8 cellular contexts compared by ENCODE assay signal in the genomic region with DNA sequence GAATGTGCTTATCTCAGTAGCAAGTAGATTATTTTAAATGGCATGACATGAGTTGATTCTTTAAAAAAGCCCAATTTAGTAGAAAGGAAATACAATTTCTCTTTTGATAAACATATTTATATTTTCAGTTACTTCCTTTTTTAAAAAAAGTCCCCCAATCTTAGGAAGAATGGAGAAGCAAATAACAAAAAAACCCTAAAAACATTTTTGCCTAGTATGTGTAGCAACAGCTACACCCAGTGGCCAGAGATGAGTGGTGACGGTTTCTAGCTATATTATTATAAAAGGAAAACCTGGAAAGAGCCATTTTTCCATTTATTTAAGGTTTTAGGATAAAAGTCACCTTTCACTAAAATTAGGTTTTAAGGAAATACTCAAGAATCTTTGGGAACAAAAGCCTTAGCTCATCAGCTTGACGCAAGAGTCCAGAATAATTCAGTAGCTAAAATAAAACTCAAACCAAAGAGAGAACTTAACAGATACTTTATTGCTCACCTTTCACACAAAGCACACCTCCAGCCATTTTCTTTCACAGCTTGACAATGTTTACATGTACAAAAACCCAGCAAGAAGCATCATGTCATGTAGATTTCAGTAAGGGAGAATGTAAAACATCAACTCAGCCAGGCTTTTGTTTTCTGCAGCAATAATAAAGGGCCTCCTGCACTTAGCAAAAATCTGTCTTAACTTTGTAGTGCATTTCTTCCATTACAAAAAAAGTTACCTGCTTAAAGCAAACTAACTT. TPM values are rescaled to one million over a fixed set of nuclear protein-coding genes. Genes with fewer than 3 reads are reported as not detected.
A peak's percentile ranks its signal among the peaks of the same experiment; 100 is the strongest.
DNase-seq lines count a peak whose midpoint lies in the region; ATAC-seq, FAIRE-seq and TF ChIP-seq lines count a peak whose summit lies in the region.

No MANE protein-coding gene starts in this region.

- no peak overlapping the region for H3K9ac ChIP-seq in H9 (ENCODE audit: extremely low read depth, insufficient read length, low read length)
- H3K9ac ChIP-seq in kidney (ENCODE audit: low read length in 2 of 2): no peak overlapping the region

- no peak overlapping the region for H3K4ac ChIP-seq in H9 (ENCODE audit: low read depth, low read length)

- no peak overlapping the region for H4K5ac ChIP-seq in H9 (ENCODE audit: insufficient read length, low read depth, low read length)

- H3K36me3 Mint-ChIP-seq in H9 (ENCODE audit: insufficient read depth in 1 of 3, low read depth in 3 of 3) (peaks cover 26 to 38% (median 33%) of the 10 kb centered on the region in 3 experiments; a peak in 6 of 7 replicates), type B pancreatic cell (peaks cover 15% of the 10 kb centered on the region)

- no peak overlapping the region for H3K56ac ChIP-seq in H9 (ENCODE audit: insufficient read length, low read depth, low read length)

- no peak overlapping the region for H3K4me3 ChIP-seq in body of pancreas
- no peak overlapping the region for H3K4me3 ChIP-seq in kidney (ENCODE audit: low read length in 2 of 2)

- peaks cover 3% of the 10 kb centered on the region for H3K79me1 ChIP-seq in H9 (ENCODE audit: insufficient read depth, low read depth, low read length, poor library complexity, severe bottlenecking)

- H3K4me3 Mint-ChIP-seq in H9 (peak overlapping the region in 1 of 2 experiments; percentile 22; a peak in 1 of 5 replicates), type B pancreatic cell (no peak overlapping the region)

- no peak overlapping the region for H2AFZ ChIP-seq in H9 (ENCODE audit: low read length)

- H4K8ac ChIP-seq in H9 (replicated peaks; ENCODE audit: insufficient read length, low read depth, low read length): no peak overlapping the region

- no peak for TF ChIP-seq POLR2A in body of pancreas (IDR thresholded peaks at IDR 0.05)

- peak; percentile 97 for FAIRE-seq in kidney (lab: Jason Lieb, UNC)

- H3K9me3 ChIP-seq in H9 (ENCODE audit: control insufficient read depth, low read depth, low read length): no peaks in the 10 kb centered on the region
- no peaks in the 10 kb centered on the region for H3K9me3 ChIP-seq in body of pancreas
- H3K9me3 ChIP-seq in kidney (ENCODE audit: control insufficient read depth in 1 of 2, low read length in 2 of 2): no peaks in the 10 kb centered on the region

- H2AK5ac ChIP-seq in H9 (ENCODE audit: insufficient read length, low read length): no peak overlapping the region

- H4K20me1 ChIP-seq in H9 (ENCODE audit: control insufficient read depth, insufficient read depth, insufficient read length): no peaks in the 10 kb centered on the region

- no peaks in the 10 kb centered on the region for H3K27me3 Mint-ChIP-seq in H9 (ENCODE audit: low read depth)
- H3K27me3 Mint-ChIP-seq in type B pancreatic cell: no peaks in the 10 kb centered on the region

- TF ChIP-seq CTCF in H9 (conservative IDR thresholded peaks at IDR 0.05) (peak; percentile 86), body of pancreas (IDR thresholded peaks at IDR 0.05) (peak; percentile 41 to 90 (median 77)), kidney (IDR thresholded peaks at IDR 0.05; ENCODE audit: borderline replicate concordance, extremely low read depth, insufficient read depth) (peak; percentile 79), type B pancreatic cell (conservative IDR thresholded peaks at IDR 0.05) (peak; percentile 93)

- H3K36me3 ChIP-seq in body of pancreas (replicated peaks in 1 of 2; ENCODE audit: insufficient read depth in 1 of 2, low read depth in 2 of 2): peaks cover 0 to 15% of the 10 kb centered on the region in 2 donors
- peaks cover 7 to 31% of the 10 kb centered on the region in 2 donors for H3K36me3 ChIP-seq in kidney (ENCODE audit: control insufficient read depth in 1 of 2, insufficient read depth in 2 of 2, low read length in 2 of 2)

- peaks cover 0 to 4% of the 10 kb centered on the region in 2 experiments; a peak in 1 of 5 replicates for H3K9me3 Mint-ChIP-seq in H9
- H3K9me3 Mint-ChIP-seq in type B pancreatic cell: no peaks in the 10 kb centered on the region

- H3K4me1 ChIP-seq in H9 (ENCODE audit: insufficient read depth, low read length) (no peaks in the 10 kb centered on the region; the same call in 1 of the 2 replicates), body of pancreas (peaks cover 2% of the 10 kb centered on the region), kidney (ENCODE audit: control insufficient read depth in 1 of 2, insufficient read depth in 1 of 2, low read depth in 1 of 2, low read length in 2 of 2) (no peaks in the 10 kb centered on the region)

- H2BK15ac ChIP-seq in H9 (ENCODE audit: low read depth, low read length): no peak overlapping the region

- H3K14ac ChIP-seq in H9 (ENCODE audit: insufficient read depth, low read length): no peak overlapping the region

- H3K27me3 ChIP-seq in H9 (ENCODE audit: insufficient read depth, low read length): no peaks in the 10 kb centered on the region
- H3K27me3 ChIP-seq in body of pancreas: no peaks in the 10 kb centered on the region

- WGBS in H9 (ENCODE audit: extremely low coverage, insufficient read length, low lambda C conversion rate): no CpG with 5 or more reads among the region's 2 CpGs
- 33 to 34% methylated on average over 2 of the region's 2 CpGs for WGBS in body of pancreas, 2 donors

- peak; percentile 19 for DNase-seq in activated CD8-positive, alpha-beta memory T cell treated with anti-CD3 and anti-CD28 coated beads, Interleukin-2, amount 50 U/mL, for 4 hours
- DNase-seq in activated CD8-positive, alpha-beta memory T cell treated with anti-CD3 and anti-CD28 coated beads, Interleukin-2, amount 50 U/mL, for 48 hours: no peak
- DNase-seq in H9 (no peak), NCI-H2227 treated with DMSO at 0.1 percent for 48 hours (lab: John Stamatoyannopoulos, UW) (peak; percentile 47), body of pancreas (peak in 3 of 4 donors; percentile 27 to 43 (median 34)), kidney (no peak), type B pancreatic cell (ENCODE audit: extremely low spot score, unreplicated experiment) (no peak), DMS153 treated with DMSO at 0.1 percent for 48 hours (lab: John Stamatoyannopoulos, UW; ENCODE audit: unreplicated experiment) (no peak)

- H3K27ac Mint-ChIP-seq in H9 (peak overlapping the region; percentile 51 to 84 (median 70); a peak in 6 of 7 replicates), type B pancreatic cell (no peak overlapping the region)

- no peak overlapping the region for H2BK5ac ChIP-seq in H9 (ENCODE audit: insufficient read length, low read length)

- H3K4me1 Mint-ChIP-seq in H9: peaks cover 39 to 45% of the 10 kb centered on the region in 2 experiments
- peaks cover 8% of the 10 kb centered on the region for H3K4me1 Mint-ChIP-seq in type B pancreatic cell (ENCODE audit: unreplicated experiment)

- no peak overlapping the region for H3K23ac ChIP-seq in H9 (ENCODE audit: insufficient read length, low read depth, low read length)

- no peak overlapping the region for H4K91ac ChIP-seq in H9 (ENCODE audit: insufficient read length, low read depth, low read length)

- peak overlapping the region; percentile 32 for H3K4me2 ChIP-seq in H9 (ENCODE audit: insufficient read depth, insufficient read length, low read length)

- no peak overlapping the region for H2BK20ac ChIP-seq in H9 (ENCODE audit: low read depth, low read length, poor library complexity, severe bottlenecking)

- ATAC-seq in body of pancreas: no peak

- H3T11ph ChIP-seq in H9 (ENCODE audit: low read length): no peak overlapping the region

- peak overlapping the region; percentile 40 for H3K27ac ChIP-seq in H9 (ENCODE audit: insufficient read length, low read depth, low read length)
- H3K27ac ChIP-seq in body of pancreas: no peak overlapping the region
- no peak overlapping the region for H3K27ac ChIP-seq in kidney (ENCODE audit: low read depth in 2 of 2, low read length in 2 of 2)

- H2BK120ac ChIP-seq in H9 (ENCODE audit: low read depth, low read length, poor library complexity, severe bottlenecking): no peak overlapping the region

- intact Hi-C loops in body of pancreas (cut with DNase I) (no loop called here), kidney (cut with DNase I) (no loop called here)

- no peak overlapping the region for H2BK12ac ChIP-seq in H9 (ENCODE audit: insufficient read length, low read depth, low read length)

- no peak overlapping the region for H3K18ac ChIP-seq in H9 (ENCODE audit: insufficient read length, low read depth, low read length)

- no peaks in the 10 kb centered on the region for H3K23me2 ChIP-seq in H9 (ENCODE audit: insufficient read length, low read depth, low read length, poor library complexity, severe bottlenecking)

- H3K79me2 ChIP-seq in H9 (ENCODE audit: insufficient read depth, low read length): no peaks in the 10 kb centered on the region

RNA-seq across cellular contexts. Expression of a gene that starts 15.7 kb away (rescaled TPM):
- total RNA-seq in H9 (2021): 65.0 and 70.9 TPM in 2 replicates
- 10 to 100 TPM; 20.1 to 97.3 TPM for total RNA-seq in body of pancreas
- 41.2 TPM for total RNA-seq in kidney
- 31.3 TPM for polyA plus RNA-seq in kidney (ENCODE audit: insufficient read depth, low read depth, low replicate concordance)
- 41.3 and 54.1 TPM in 2 replicates for total RNA-seq in type B pancreatic cell (ENCODE audit: low replicate concordance)

Comparison
In these comparisons a context has a peak if more than half of its experiments do, and no peak if none do; other contexts are left out.
1. DNase-seq: peak in activated CD8-positive, alpha-beta memory T cell treated with anti-CD3 and anti-CD28 coated beads, Interleukin-2, amount 50 U/mL, for 4 hours (single experiment), NCI-H2227 treated with DMSO at 0.1 percent for 48 hours (single experiment) and body of pancreas (3 of 4); none in activated CD8-positive, alpha-beta memory T cell treated with anti-CD3 and anti-CD28 coated beads, Interleukin-2, amount 50 U/mL, for 48 hours (single experiment), H9 (single experiment), kidney (single experiment), type B pancreatic cell (single experiment) and DMS153 treated with DMSO at 0.1 percent for 48 hours (single experiment).
2. Peak in every context shown above with its lines, with median percentiles within 50 percentile points of each other: CTCF ChIP-seq.